15 cellular contexts compared by ENCODE assay signal in genomic region chr5:138720840-138721239, GRCh38.
"Had no signal": no experiment of that assay in that cellular context is flagged by ENCODE, and none has a peak within 500 bp of the region (broad histone marks: within the 10 kb centered on the region; RNA-seq: fewer than 3 reads in every experiment).

No MANE protein-coding gene starts in this region.

- ATAC-seq: naive thymus-derived CD4-positive, alpha-beta T cell; right lobe of liver; stimulated activated effector memory CD8-positive, alpha-beta T cell treated with anti-CD3 and anti-CD28 coated beads, Interleukin-12 subunit alpha, Interleukin-12 subunit beta, amount 100 ng/mL, for 72 hours had no signal

- DNase-seq: activated CD4-positive, alpha-beta memory T cell treated with anti-CD3 and anti-CD28 coated beads, Interleukin-2, amount 10 ng/mL, durations not matched to agents 7 days and 5 days; activated CD4-positive, alpha-beta T cell treated with anti-CD3 and anti-CD28 coated beads, Interleukin-2, amount 10 ng/mL, durations not matched to agents 24 days and 14 days; activated effector memory CD4-positive, alpha-beta T cell treated with anti-CD3 and anti-CD28 coated beads, Interleukin-2, amount 50 U/mL, for 16 hours; activated naive CD4-positive, alpha-beta T cell treated with anti-CD3 and anti-CD28 coated beads, Interleukin-2, amount 10 ng/mL, durations not matched to agents 7 days and 5 days; cerebellar nuclear complex; glutamatergic neuron; hippocampal formation; left ventricle myocardium inferior; naive thymus-derived CD4-positive, alpha-beta T cell; occipital lobe; right lobe of liver; small intestine; stimulated activated CD4-positive, alpha-beta T cell treated with anti-CD3 and anti-CD28 coated beads, Interleukin-2, amount 100 ng/mL, for 24 hours; transverse colon had no signal
